Comparison of ENCODE assay signal across 24 cellular contexts in genomic region chr6:160134779-160135547, GRCh38. TPM values are rescaled to one million over a fixed set of nuclear protein-coding genes. Genes with fewer than 3 reads are reported as not detected.
"Had no signal": no experiment of that assay in that cellular context is flagged by ENCODE, and none has a peak within 500 bp of the region (broad histone marks: within the 10 kb centered on the region; RNA-seq: fewer than 3 reads in every experiment).

No MANE protein-coding gene starts in this region.

- H3K36me3 ChIP-seq: breast epithelium, gastrocnemius medialis, right atrium auricular region, uterus had no signal

- H3K27ac Mint-ChIP-seq: activated CD4-positive, alpha-beta memory T cell treated with anti-CD3 and anti-CD28 coated beads, Interleukin-2, amount 10 ng/mL, durations not matched to agents 7 days and 5 days; activated CD4-positive, alpha-beta T cell treated with anti-CD3 and anti-CD28 coated beads, Interleukin-2, amount 10 ng/mL, durations not matched to agents 7 days and 5 days; activated T-cell treated with anti-CD3 and anti-CD28 coated beads, Interleukin-2, amount 50 U/mL, for 72 hours; dendritic cell treated with granulocyte-macrophage colony-stimulating factor and Interleukin-4, amounts not matched to agents 40 ng/mL and 50 ng/mL, for 4 days; stimulated activated naive CD8-positive, alpha-beta T cell treated with anti-CD3 and anti-CD28 coated beads, Interleukin-15, Interleukin-2, amounts not matched to agents 100 ng/mL and 50 ng/mL, for 24 hours; T-cell; T-helper 2 cell treated with Interferon-gamma antibody and Interleukin-4, amounts not matched to agents 5 μg/mL and 100 μg/mL, for 36 hours; type B pancreatic cell had no signal

- H3K4me3 ChIP-seq: breast epithelium, gastrocnemius medialis, right atrium auricular region, spleen, uterus had no signal

- DNase-seq: activated CD4-positive, alpha-beta memory T cell treated with anti-CD3 and anti-CD28 coated beads, Interleukin-2, amount 10 ng/mL, durations not matched to agents 7 days and 5 days; activated CD4-positive, alpha-beta T cell treated with anti-CD3 and anti-CD28 coated beads, Interleukin-2, amount 10 ng/mL, durations not matched to agents 7 days and 5 days; activated CD4-positive, CD25-positive, alpha-beta regulatory T cell treated with anti-CD3 and anti-CD28 coated beads, Interleukin-2, amount 50 U/mL, for 72 hours; activated effector memory CD4-positive, alpha-beta T cell treated with Interleukin-2 at 50 U/mL for 16 hours; central memory CD4-positive, alpha-beta T cell; gastrocnemius medialis; glutamatergic neuron; islet precursor cell; left ventricle myocardium superior; nucleus accumbens; spleen; stimulated activated CD4-positive, alpha-beta T cell treated with anti-CD3 and anti-CD28 coated beads, Interleukin-2, amount 100 ng/mL, for 48 hours; substantia nigra; T-cell; uterus had no signal

- H3K79me2 ChIP-seq: parathyroid adenoma had no signal

- H3K27me3 Mint-ChIP-seq: activated CD4-positive, alpha-beta memory T cell treated with anti-CD3 and anti-CD28 coated beads, Interleukin-2, amount 10 ng/mL, durations not matched to agents 7 days and 5 days; activated CD4-positive, alpha-beta T cell treated with anti-CD3 and anti-CD28 coated beads, Interleukin-2, amount 10 ng/mL, durations not matched to agents 7 days and 5 days; stimulated activated naive CD8-positive, alpha-beta T cell treated with anti-CD3 and anti-CD28 coated beads, Interleukin-15, Interleukin-2, amounts not matched to agents 100 ng/mL and 50 ng/mL, for 24 hours; T-cell; type B pancreatic cell had no signal

- H3K9me3 Mint-ChIP-seq: activated CD4-positive, alpha-beta memory T cell treated with anti-CD3 and anti-CD28 coated beads, Interleukin-2, amount 10 ng/mL, durations not matched to agents 7 days and 5 days; activated CD4-positive, alpha-beta T cell treated with anti-CD3 and anti-CD28 coated beads, Interleukin-2, amount 10 ng/mL, durations not matched to agents 7 days and 5 days; activated T-cell treated with anti-CD3 and anti-CD28 coated beads, Interleukin-2, amount 50 U/mL, for 72 hours; dendritic cell treated with granulocyte-macrophage colony-stimulating factor and Interleukin-4, amounts not matched to agents 40 ng/mL and 50 ng/mL, for 4 days; neural crest cell; stimulated activated naive CD8-positive, alpha-beta T cell treated with anti-CD3 and anti-CD28 coated beads, Interleukin-15, Interleukin-2, amounts not matched to agents 100 ng/mL and 50 ng/mL, for 24 hours; T-cell; T-helper 2 cell treated with Interferon-gamma antibody and Interleukin-4, amounts not matched to agents 5 μg/mL and 100 μg/mL, for 36 hours; type B pancreatic cell had no signal

- H3K9me3 ChIP-seq: breast epithelium, gastrocnemius medialis, right atrium auricular region, spleen, uterus had no signal

- H3K4me1 ChIP-seq: breast epithelium, parathyroid adenoma had no signal

- ATAC-seq: gastrocnemius medialis, left ventricle myocardium superior, T-cell had no signal

- H2AFZ ChIP-seq: parathyroid adenoma had no signal

- H3K27ac ChIP-seq: breast epithelium, gastrocnemius medialis, parathyroid adenoma, right atrium auricular region, spleen, uterus had no signal

- H3K4me3 Mint-ChIP-seq: activated CD4-positive, alpha-beta memory T cell treated with anti-CD3 and anti-CD28 coated beads, Interleukin-2, amount 10 ng/mL, durations not matched to agents 7 days and 5 days; activated CD4-positive, alpha-beta T cell treated with anti-CD3 and anti-CD28 coated beads, Interleukin-2, amount 10 ng/mL, durations not matched to agents 7 days and 5 days; activated T-cell treated with anti-CD3 and anti-CD28 coated beads, Interleukin-2, amount 50 U/mL, for 72 hours; dendritic cell treated with granulocyte-macrophage colony-stimulating factor and Interleukin-4, amounts not matched to agents 40 ng/mL and 50 ng/mL, for 4 days; neural crest cell; stimulated activated naive CD8-positive, alpha-beta T cell treated with anti-CD3 and anti-CD28 coated beads, Interleukin-15, Interleukin-2, amounts not matched to agents 100 ng/mL and 50 ng/mL, for 24 hours; T-cell; T-helper 2 cell treated with Interferon-gamma antibody and Interleukin-4, amounts not matched to agents 5 μg/mL and 100 μg/mL, for 36 hours; type B pancreatic cell had no signal

- H3K36me3 Mint-ChIP-seq: T-cell had no signal

- H3K9ac ChIP-seq: parathyroid adenoma had no signal

- H3K27me3 ChIP-seq: breast epithelium, gastrocnemius medialis, right atrium auricular region, spleen, uterus had no signal

RNA-seq across cellular contexts. Expression of gene SLC22A1, which starts 13.3 kb away (rescaled TPM):
- total RNA-seq: right atrium auricular region had no signal
